In genomic region chr9:71748280-71748743, GRCh38 we compare ENCODE assay signal across 9 cellular contexts. TPM values are rescaled to one million over a fixed set of nuclear protein-coding genes. Genes with fewer than 3 reads are reported as not detected.
A peak's percentile ranks its signal among the peaks of the same experiment; 100 is the strongest.
DNase-seq lines count a peak whose midpoint lies in the region; ATAC-seq and TF ChIP-seq lines count a peak whose summit lies in the region.
"Had no signal": no experiment of that assay in that cellular context is flagged by ENCODE, and none has a peak within 500 bp of the region (broad histone marks: within the 10 kb centered on the region; RNA-seq: fewer than 3 reads in every experiment).

No MANE protein-coding gene starts in this region.

- no peak overlapping the region for H3K27ac ChIP-seq in CD4-positive, alpha-beta T cell (ENCODE audit: low read depth, low read length)

- ATAC-seq in CD4-positive, alpha-beta T cell (ENCODE audit: poor library complexity) = no peak
- ATAC-seq in omental fat pad (ENCODE audit: low FRiP score) (peak; percentile 67), GM21423 (IDR thresholded peaks at IDR 0.05; ENCODE audit: unreplicated experiment) (no peak), GM19463 (IDR thresholded peaks at IDR 0.05; ENCODE audit: unreplicated experiment) (no peak), GM18520 (IDR thresholded peaks at IDR 0.05; ENCODE audit: unreplicated experiment) (no peak), HG03139 (IDR thresholded peaks at IDR 0.05; ENCODE audit: unreplicated experiment) (no peak)

- DNase-seq in CD4-positive, alpha-beta T cell = no peak
- peak; percentile 74 for DNase-seq in M059J (ENCODE audit: low read depth)
- peak; percentile 69 for DNase-seq in dedifferentiated amniotic fluid mesenchymal stem cell (ENCODE audit: extremely low spot score)
- no peak for DNase-seq in omental fat pad (ENCODE audit: low spot score)
- DNase-seq: NCI-H2227 treated with DMSO at 0.1 percent for 48 hours had no signal

- H3K9me3 ChIP-seq in CD4-positive, alpha-beta T cell (ENCODE audit: control insufficient read depth, low read length) = no peaks in the 10 kb centered on the region

- CTCF ChIA-PET in CD4-positive, alpha-beta T cell (lab: Charles Lee) = interaction anchor here (1.0 to 1.9 kb wide), 2 partner anchors 19 to 35 kb away, joined by 4 to 5 read pairs; no protein-coding TSS in a partner anchor

- POLR2A ChIA-PET in CD4-positive, alpha-beta T cell (lab: Charles Lee) = interaction anchor here (2.4 kb wide), 1 partner anchor 19 kb away, joined by 21 read pairs; the partner anchor contains the start of gene CEMIP2

- peaks cover 78% of the 10 kb centered on the region for H3K36me3 Mint-ChIP-seq in CD4-positive, alpha-beta T cell (ENCODE audit: low read depth)

- peak overlapping the region; percentile 28 for H3K27ac Mint-ChIP-seq in CD4-positive, alpha-beta T cell

- TF ChIP-seq CTCF in CD4-positive, alpha-beta T cell (IDR thresholded peaks at IDR 0.05) = no peak
- no peak for TF ChIP-seq CTCF in omental fat pad (IDR thresholded peaks at IDR 0.05)

- no peaks in the 10 kb centered on the region for H3K27me3 ChIP-seq in CD4-positive, alpha-beta T cell (ENCODE audit: control insufficient read depth, insufficient read depth, low read length)

- no peaks in the 10 kb centered on the region for H3K27me3 Mint-ChIP-seq in CD4-positive, alpha-beta T cell

- no peak overlapping the region for H3K4me3 Mint-ChIP-seq in CD4-positive, alpha-beta T cell

- no peaks in the 10 kb centered on the region for H3K9me3 Mint-ChIP-seq in CD4-positive, alpha-beta T cell

- intact Hi-C loops in CD4-positive, alpha-beta T cell (cut with DNase I, micrococcal nuclease) = loop anchor here in 1 of 2 experiments (5.0 kb wide), 1 partner anchor 61 kb away; no protein-coding TSS in a partner anchor

- peaks cover 58% of the 10 kb centered on the region for H3K4me1 Mint-ChIP-seq in CD4-positive, alpha-beta T cell (ENCODE audit: low read depth)

RNA-seq across cellular contexts. Expression of gene CEMIP2, which starts 20.0 kb away (rescaled TPM):
- total RNA-seq in CD4-positive, alpha-beta T cell = 100 to 1,000 TPM; 301 to 305 TPM
- total RNA-seq in M059J (2014; rRNA removed; shearing (Covaris generic)) = 42.3 and 47.3 TPM in 2 replicates
- total RNA-seq in omental fat pad = 100 to 1,000 TPM in 3 of 4 donors, 10 to 100 TPM in 1; 67.1 to 496 (median 126) TPM

Comparison
In these comparisons a context has a peak if more than half of its experiments do, and no peak if none do; other contexts are left out.
1. DNase-seq: peak in M059J (single experiment) and dedifferentiated amniotic fluid mesenchymal stem cell (single experiment); none in CD4-positive, alpha-beta T cell (0 of 10) and omental fat pad (single experiment).